Comparison of ENCODE assay signal across 8 cellular contexts in the genomic region with DNA sequence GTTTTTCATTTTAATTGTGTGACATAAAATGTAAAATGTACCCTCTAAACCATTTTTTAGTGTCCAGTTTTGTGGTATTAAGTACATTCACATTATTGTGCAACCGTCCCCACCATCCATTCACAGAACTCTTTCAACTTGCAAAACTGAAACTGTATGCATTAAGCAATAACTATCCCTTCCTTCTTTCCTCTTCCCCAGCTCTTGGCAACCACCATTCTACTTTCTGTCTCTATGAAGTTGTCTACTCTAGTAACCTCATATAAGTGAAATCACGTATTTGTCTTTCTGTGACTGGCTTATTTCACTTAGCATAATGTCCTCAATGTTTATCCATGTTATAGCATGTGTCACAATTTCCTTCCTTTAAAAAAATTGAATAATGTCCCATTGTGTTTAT.
DNase-seq lines count a peak whose midpoint lies in the region; ATAC-seq and TF ChIP-seq lines count a peak whose summit lies in the region.

No MANE protein-coding gene starts in this region.

- peak overlapping the region; percentile 88 for H3K27ac ChIP-seq in HL-60 (replicated peaks)
- no peak overlapping the region for H3K27ac ChIP-seq in fibroblast of lung (ENCODE audit: insufficient read depth, low read length)
- H3K27ac ChIP-seq in substantia nigra (ENCODE audit: low read depth, low read length, poor library complexity, severe bottlenecking): no peak overlapping the region

- peak overlapping the region; percentile 32 for H3K4me2 ChIP-seq in fibroblast of lung (ENCODE audit: extremely low read depth, insufficient read depth, low read length)

- intact Hi-C loops in head of caudate nucleus (cut with DNase I): loop anchor here (10.0 kb wide), 1 partner anchor 91 kb away; no protein-coding TSS in a partner anchor

- TF ChIP-seq CTCF in HL-60 (IDR thresholded peaks at IDR 0.05; ENCODE audit: insufficient read depth, low read length) (no peak), fibroblast of lung (conservative IDR thresholded peaks at IDR 0.05 in 1 of 2, IDR thresholded peaks at IDR 0.05 in 1 of 2; ENCODE audit: low read depth in 1 of 2, low read length in 2 of 2) (no peak)

- H2AFZ ChIP-seq in fibroblast of lung (ENCODE audit: low read length): no peak overlapping the region

- no peaks in the 10 kb centered on the region for H4K20me1 ChIP-seq in fibroblast of lung (ENCODE audit: control insufficient read depth, extremely low read depth, insufficient read depth, low read length)

- peaks cover 1% of the 10 kb centered on the region for H3K36me3 ChIP-seq in fibroblast of lung (ENCODE audit: control insufficient read depth, insufficient read depth, low read length)

- H3K27me3 ChIP-seq in HL-60 (ENCODE audit: insufficient read depth, poor library complexity, severe bottlenecking) (no peaks in the 10 kb centered on the region), fibroblast of lung (ENCODE audit: control insufficient read depth, insufficient read depth, low read length) (no peaks in the 10 kb centered on the region)

- H3K79me2 ChIP-seq in fibroblast of lung (ENCODE audit: control insufficient read depth, insufficient read depth, low read length): peaks cover 94% of the 10 kb centered on the region

- H3K4me3 ChIP-seq in HL-60 (replicated peaks; ENCODE audit: insufficient read depth, low read length) (no peak overlapping the region), fibroblast of lung (replicated peaks in 1 of 4; ENCODE audit: control extremely low read depth in 1 of 4, insufficient read depth in 1 of 4, low read depth in 3 of 4, low read length in 4 of 4) (no peak overlapping the region)

- H3K4me1 ChIP-seq in fibroblast of lung (ENCODE audit: control insufficient read depth, extremely low read depth, insufficient read depth, low read length): peaks cover 29% of the 10 kb centered on the region

- no peaks in the 10 kb centered on the region for H3K9me3 ChIP-seq in fibroblast of lung (ENCODE audit: control insufficient read depth, insufficient read depth, low read depth, low read length)

- DNase-seq in GF-D8 (lab: John Stamatoyannopoulos, UW) (peak; percentile 90), HL-60 (ENCODE audit: low read depth in 1 of 2, low spot score in 1 of 2) (peak; percentile 79 to 87), fibroblast of lung (ENCODE audit: low read depth in 2 of 2) (peak in 1 of 2 donors; percentile 90), D341Med (ENCODE audit: low spot score) (no peak), DMS79 treated with DMSO at 0.1 percent for 48 hours (lab: John Stamatoyannopoulos, UW) (no peak), substantia nigra (lab: John Stamatoyannopoulos, UW) (no peak), head of caudate nucleus (no peak)

- H3K9ac ChIP-seq in fibroblast of lung (ENCODE audit: insufficient read depth, low read length): no peak overlapping the region

- peak; percentile 83 for ATAC-seq in GM21528 (IDR thresholded peaks at IDR 0.05; ENCODE audit: low FRiP score, unreplicated experiment)

Comparison
In these comparisons a context has a peak if more than half of its experiments do, and no peak if none do; other contexts are left out.
1. DNase-seq: peak in GF-D8 (single experiment) and HL-60 (2 of 2); none in D341Med (single experiment), DMS79 treated with DMSO at 0.1 percent for 48 hours (single experiment), substantia nigra (0 of 49) and head of caudate nucleus (0 of 42).